9 cellular contexts compared by ENCODE assay signal in the genomic region with DNA sequence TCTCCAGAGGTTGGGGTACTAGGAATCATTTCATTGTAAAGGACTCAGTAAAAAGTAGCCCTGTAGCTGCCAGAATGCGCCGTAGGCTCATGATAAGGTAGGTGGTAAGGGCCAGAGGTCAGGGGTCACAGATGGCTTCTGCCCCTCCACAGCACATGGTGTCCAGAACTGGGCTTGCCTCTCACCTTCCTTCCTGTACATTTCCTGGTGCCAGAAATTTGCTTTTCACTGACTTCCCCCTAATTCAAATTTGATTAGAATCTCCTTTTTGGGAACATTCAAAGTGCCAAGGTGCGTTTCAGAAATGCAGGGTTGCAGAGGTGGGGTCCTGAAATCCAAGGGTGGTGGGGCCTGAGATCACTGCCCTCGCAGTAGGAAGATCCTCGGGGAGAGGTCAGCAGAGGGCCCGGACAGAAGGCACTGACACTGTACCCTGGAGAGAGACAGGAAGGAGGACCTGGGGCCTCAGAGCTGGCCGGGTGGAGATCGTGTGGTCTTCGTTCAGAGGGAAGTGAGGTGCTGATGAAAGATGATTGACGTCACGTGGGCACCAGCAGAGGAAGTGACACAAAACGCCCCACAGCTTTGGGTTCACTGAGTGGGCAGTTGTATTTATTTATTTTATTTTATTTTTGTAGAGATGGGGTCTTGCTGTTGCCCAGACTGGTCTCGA. TPM values are rescaled to one million over a fixed set of nuclear protein-coding genes. Genes with fewer than 3 reads are reported as not detected.
A peak's percentile ranks its signal among the peaks of the same experiment; 100 is the strongest.
DNase-seq lines count a peak whose midpoint lies in the region; ATAC-seq and TF ChIP-seq lines count a peak whose summit lies in the region.
"Had no signal": no experiment of that assay in that cellular context is flagged by ENCODE, and none has a peak within 500 bp of the region (broad histone marks: within the 10 kb centered on the region; RNA-seq: fewer than 3 reads in every experiment).

No MANE protein-coding gene starts in this region.

- H3K27me3 ChIP-seq in MG63: no peaks in the 10 kb centered on the region
- H3K27me3 ChIP-seq: BE2C had no signal

- no peaks in the 10 kb centered on the region for H3K9me3 Mint-ChIP-seq in naive B cell

- peaks cover 16 to 27% (median 22%) of the 10 kb centered on the region in 3 donors for H3K4me1 Mint-ChIP-seq in naive B cell

- H3K27me3 Mint-ChIP-seq in naive B cell: peaks cover 0 to 12% (median 0%) of the 10 kb centered on the region in 3 donors

- no peaks in the 10 kb centered on the region for H3K36me3 ChIP-seq in MG63
- H3K36me3 ChIP-seq: BE2C had no signal

- H3K36me3 Mint-ChIP-seq in naive B cell: no peaks in the 10 kb centered on the region

- H3K27ac ChIP-seq in caudate nucleus (ENCODE audit: low read depth, low read length): peak overlapping the region; percentile 11

- H3K27ac Mint-ChIP-seq in naive B cell: peak overlapping the region in 5 of 6 donors; percentile 45 to 91 (median 68)

- no peak for TF ChIP-seq CTCF in foreskin fibroblast (IDR thresholded peaks at IDR 0.05; ENCODE audit: low read depth, low read length)

- no peaks in the 10 kb centered on the region for H3K9me3 ChIP-seq in MG63
- H3K9me3 ChIP-seq: BE2C had no signal

- H3K4me3 Mint-ChIP-seq in naive B cell: peak overlapping the region in 3 of 8 donors; percentile 1 to 20 (median 16)

- H3K4me3 ChIP-seq in MG63 (no peak overlapping the region), foreskin fibroblast (ENCODE audit: low read depth in 1 of 2, low read length in 2 of 2) (no peak overlapping the region)

- ATAC-seq in left ventricle myocardium superior: no peak
- peak in 1 of 2 donors; percentile 6 for ATAC-seq in naive B cell (ENCODE audit: low read depth in 2 of 2)
- ATAC-seq in HG02938 (IDR thresholded peaks at IDR 0.05; ENCODE audit: unreplicated experiment): no peak

- intact Hi-C loops in cardiac septum (cut with DNase I): loop anchor here (2.0 kb wide), 1 partner anchor 25 kb away; the partner anchor contains the start of gene METRNL
- intact Hi-C loops in left ventricle myocardium superior (cut with micrococcal nuclease): no loop called here

- DNase-seq in cardiac septum (ENCODE audit: low spot score) (peak; percentile 86), left ventricle myocardium superior (no peak), caudate nucleus (lab: John Stamatoyannopoulos, UW) (peak in 2 of 61 donors; percentile 9 to 23), naive B cell (peak; percentile 29), MG63 (no peak), foreskin fibroblast (no peak), A172 (ENCODE audit: low spot score) (no peak)

RNA-seq across cellular contexts. Expression of gene METRNL, which starts 25.5 kb away (rescaled TPM):
- 104 TPM for total RNA-seq in cardiac septum
- 68.4 TPM for total RNA-seq in left ventricle myocardium superior
- polyA plus RNA-seq in naive B cell (ENCODE audit: low read depth in 6 of 6): 1 to 10 TPM in 4 of 6 donors, under 1 TPM in 2; 0.69 to 4.5 (median 1.4) TPM
- total RNA-seq in MG63 (2014; rRNA removed; shearing (Covaris generic); ENCODE audit: low replicate concordance): 191 and 238 TPM in 2 replicates
- total RNA-seq in A172 (2014; rRNA removed; shearing (Covaris generic)): 125 and 190 TPM in 2 replicates

Comparison
In these comparisons a context has a peak if more than half of its experiments do, and no peak if none do; other contexts are left out.
1. DNase-seq: peak in cardiac septum (single experiment) and naive B cell (single experiment); none in left ventricle myocardium superior (single experiment), MG63 (single experiment), foreskin fibroblast (0 of 2) and A172 (single experiment).